1 cellular context compared by ENCODE assay signal in the genomic region with DNA sequence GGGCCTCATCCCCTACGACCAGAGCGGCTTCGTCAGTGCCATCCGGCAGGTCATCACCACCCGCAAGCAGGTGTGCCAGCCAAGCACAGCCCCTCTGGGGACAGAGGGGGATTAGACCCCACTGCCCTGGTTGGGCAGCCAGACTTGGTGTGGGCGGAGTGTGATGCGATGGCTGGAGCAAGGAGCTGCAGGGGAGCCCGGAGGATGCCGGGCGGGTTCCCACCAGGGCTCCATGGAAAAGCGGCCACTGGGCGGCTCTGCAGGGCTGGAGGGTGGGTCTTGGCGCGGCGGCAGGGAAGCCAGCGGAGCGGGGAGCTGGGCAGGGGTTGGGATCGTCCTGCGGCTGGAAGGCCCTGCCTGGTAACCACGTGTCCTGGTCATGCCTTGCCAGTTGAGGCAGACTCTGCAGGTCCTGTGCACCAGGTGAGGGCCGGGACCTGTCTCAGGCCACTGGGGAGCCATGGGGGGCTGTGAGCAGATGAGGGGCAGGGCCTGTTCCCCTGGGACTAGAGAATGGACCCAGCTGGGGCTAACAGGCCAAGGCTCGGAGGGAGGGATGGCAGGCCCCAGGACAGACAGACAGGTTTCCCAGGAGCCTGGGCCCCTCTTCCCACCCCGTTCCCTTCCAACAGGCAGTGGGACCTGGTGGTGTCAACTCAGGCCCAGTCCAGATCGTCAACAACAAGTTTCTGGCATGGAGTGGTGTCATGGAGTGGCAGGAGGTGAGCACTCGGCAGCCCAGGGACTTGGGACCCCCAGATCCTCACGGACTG.
A peak's percentile ranks its signal among the peaks of the same experiment; 100 is the strongest.
TF ChIP-seq lines count a peak whose summit lies in the region.

No MANE protein-coding gene starts in this region.

TF ChIP-seq in SK-N-SH, 30 proteins besides CTCF, POLR2A, EP300 and RAD21:
- TF ChIP-seq, protein P1, sequence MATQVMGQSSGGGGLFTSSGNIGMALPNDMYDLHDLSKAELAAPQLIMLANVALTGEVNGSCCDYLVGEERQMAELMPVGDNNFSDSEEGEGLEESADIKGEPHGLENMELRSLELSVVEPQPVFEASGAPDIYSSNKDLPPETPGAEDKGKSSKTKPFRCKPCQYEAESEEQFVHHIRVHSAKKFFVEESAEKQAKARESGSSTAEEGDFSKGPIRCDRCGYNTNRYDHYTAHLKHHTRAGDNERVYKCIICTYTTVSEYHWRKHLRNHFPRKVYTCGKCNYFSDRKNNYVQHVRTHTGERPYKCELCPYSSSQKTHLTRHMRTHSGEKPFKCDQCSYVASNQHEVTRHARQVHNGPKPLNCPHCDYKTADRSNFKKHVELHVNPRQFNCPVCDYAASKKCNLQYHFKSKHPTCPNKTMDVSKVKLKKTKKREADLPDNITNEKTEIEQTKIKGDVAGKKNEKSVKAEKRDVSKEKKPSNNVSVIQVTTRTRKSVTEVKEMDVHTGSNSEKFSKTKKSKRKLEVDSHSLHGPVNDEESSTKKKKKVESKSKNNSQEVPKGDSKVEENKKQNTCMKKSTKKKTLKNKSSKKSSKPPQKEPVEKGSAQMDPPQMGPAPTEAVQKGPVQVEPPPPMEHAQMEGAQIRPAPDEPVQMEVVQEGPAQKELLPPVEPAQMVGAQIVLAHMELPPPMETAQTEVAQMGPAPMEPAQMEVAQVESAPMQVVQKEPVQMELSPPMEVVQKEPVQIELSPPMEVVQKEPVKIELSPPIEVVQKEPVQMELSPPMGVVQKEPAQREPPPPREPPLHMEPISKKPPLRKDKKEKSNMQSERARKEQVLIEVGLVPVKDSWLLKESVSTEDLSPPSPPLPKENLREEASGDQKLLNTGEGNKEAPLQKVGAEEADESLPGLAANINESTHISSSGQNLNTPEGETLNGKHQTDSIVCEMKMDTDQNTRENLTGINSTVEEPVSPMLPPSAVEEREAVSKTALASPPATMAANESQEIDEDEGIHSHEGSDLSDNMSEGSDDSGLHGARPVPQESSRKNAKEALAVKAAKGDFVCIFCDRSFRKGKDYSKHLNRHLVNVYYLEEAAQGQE (IDR thresholded peaks at IDR 0.05; ENCODE audit: low read depth, low read length) = no peak
- TF ChIP-seq RFX5 (IDR thresholded peaks at IDR 0.05; ENCODE audit: low read length) = no peak
- TF ChIP-seq POLR2AphosphoS5 (IDR thresholded peaks at IDR 0.05; ENCODE audit: low read depth, low read length) = peak; percentile 28
- no peak for TF ChIP-seq TAF1 (IDR thresholded peaks at IDR 0.05; ENCODE audit: borderline replicate concordance, low read depth, low read length)
- no peak for TF ChIP-seq FOSL2 (IDR thresholded peaks at IDR 0.05; ENCODE audit: borderline replicate concordance, low read depth)
- TF ChIP-seq, protein P2, sequence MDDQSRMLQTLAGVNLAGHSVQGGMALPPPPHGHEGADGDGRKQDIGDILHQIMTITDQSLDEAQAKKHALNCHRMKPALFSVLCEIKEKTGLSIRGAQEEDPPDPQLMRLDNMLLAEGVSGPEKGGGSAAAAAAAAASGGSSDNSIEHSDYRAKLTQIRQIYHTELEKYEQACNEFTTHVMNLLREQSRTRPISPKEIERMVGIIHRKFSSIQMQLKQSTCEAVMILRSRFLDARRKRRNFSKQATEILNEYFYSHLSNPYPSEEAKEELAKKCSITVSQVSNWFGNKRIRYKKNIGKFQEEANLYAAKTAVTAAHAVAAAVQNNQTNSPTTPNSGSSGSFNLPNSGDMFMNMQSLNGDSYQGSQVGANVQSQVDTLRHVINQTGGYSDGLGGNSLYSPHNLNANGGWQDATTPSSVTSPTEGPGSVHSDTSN (IDR thresholded peaks at IDR 0.05) = peak; percentile 18
- TF ChIP-seq, protein P3, sequence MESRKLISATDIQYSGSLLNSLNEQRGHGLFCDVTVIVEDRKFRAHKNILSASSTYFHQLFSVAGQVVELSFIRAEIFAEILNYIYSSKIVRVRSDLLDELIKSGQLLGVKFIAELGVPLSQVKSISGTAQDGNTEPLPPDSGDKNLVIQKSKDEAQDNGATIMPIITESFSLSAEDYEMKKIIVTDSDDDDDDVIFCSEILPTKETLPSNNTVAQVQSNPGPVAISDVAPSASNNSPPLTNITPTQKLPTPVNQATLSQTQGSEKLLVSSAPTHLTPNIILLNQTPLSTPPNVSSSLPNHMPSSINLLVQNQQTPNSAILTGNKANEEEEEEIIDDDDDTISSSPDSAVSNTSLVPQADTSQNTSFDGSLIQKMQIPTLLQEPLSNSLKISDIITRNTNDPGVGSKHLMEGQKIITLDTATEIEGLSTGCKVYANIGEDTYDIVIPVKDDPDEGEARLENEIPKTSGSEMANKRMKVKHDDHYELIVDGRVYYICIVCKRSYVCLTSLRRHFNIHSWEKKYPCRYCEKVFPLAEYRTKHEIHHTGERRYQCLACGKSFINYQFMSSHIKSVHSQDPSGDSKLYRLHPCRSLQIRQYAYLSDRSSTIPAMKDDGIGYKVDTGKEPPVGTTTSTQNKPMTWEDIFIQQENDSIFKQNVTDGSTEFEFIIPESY (IDR thresholded peaks at IDR 0.05; ENCODE audit: borderline replicate concordance, low read depth) = peak; percentile 40; the same call in 1 of the 2 replicates
- no peak for TF ChIP-seq TCF12 (IDR thresholded peaks at IDR 0.05)
- TF ChIP-seq ELF1 (IDR thresholded peaks at IDR 0.05) = 0 out of 2 replicates have a peak, but pooled peaks have one; percentile 2
- TF ChIP-seq, protein P4, sequence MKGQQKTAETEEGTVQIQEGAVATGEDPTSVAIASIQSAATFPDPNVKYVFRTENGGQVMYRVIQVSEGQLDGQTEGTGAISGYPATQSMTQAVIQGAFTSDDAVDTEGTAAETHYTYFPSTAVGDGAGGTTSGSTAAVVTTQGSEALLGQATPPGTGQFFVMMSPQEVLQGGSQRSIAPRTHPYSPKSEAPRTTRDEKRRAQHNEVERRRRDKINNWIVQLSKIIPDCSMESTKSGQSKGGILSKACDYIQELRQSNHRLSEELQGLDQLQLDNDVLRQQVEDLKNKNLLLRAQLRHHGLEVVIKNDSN (IDR thresholded peaks at IDR 0.05; ENCODE audit: borderline replicate concordance, low read depth) = no peak
